In the genomic region with DNA sequence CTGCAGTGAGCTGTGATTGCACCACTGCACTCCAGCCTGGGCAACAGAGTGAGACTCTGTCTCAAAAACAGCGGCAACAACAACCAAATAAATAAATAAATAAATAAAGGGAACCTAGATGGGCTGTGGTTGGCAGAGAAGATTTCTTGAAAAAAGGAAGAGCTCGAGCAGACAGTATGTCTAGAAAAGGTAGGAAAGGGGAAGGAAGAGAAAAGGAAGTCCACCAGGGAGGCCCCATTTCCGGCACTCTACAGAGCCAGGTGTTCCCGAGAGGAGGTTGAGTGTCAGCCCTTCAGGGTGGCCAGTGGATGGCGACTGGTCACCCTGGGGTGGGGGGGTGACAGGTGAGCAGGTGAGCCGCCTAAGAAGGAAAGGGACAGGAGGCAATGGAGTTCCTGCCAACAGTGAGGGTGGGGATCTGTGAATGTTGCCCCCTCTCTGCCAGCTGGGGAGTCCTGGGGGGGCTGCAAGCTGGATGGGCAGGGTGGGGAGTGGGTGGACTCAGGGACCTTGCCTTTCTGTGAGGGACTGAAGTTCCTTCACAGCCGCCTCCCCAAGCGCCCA, we compare ENCODE assay signal across 26 cellular contexts. TPM values are rescaled to one million over a fixed set of nuclear protein-coding genes. Genes with fewer than 3 reads are reported as not detected.
DNase-seq lines count a peak whose midpoint lies in the region; ATAC-seq and TF ChIP-seq lines count a peak whose summit lies in the region.
"Had no signal": no experiment of that assay in that cellular context is flagged by ENCODE, and none has a peak within 500 bp of the region (broad histone marks: within the 10 kb centered on the region; RNA-seq: fewer than 3 reads in every experiment).

No MANE protein-coding gene starts in this region.

- H3K9ac ChIP-seq in mucosa of rectum (ENCODE audit: low read depth in 1 of 2, low read length in 2 of 2) (peak overlapping the region; percentile 34 to 71), SK-N-SH (no peak overlapping the region)

- no peak overlapping the region for H2AFZ ChIP-seq in SK-N-SH (ENCODE audit: low read depth)

- no peak for TF ChIP-seq RAD21 in SK-N-SH (IDR thresholded peaks at IDR 0.05; ENCODE audit: low read length)

- H3F3A ChIP-seq in SK-N-SH (replicated peaks; ENCODE audit: insufficient read depth) = peaks cover 3% of the 10 kb centered on the region

- no peak overlapping the region for H3K4me2 ChIP-seq in SK-N-SH

- peak overlapping the region; percentile 94 for H3K27ac ChIP-seq in mucosa of rectum (ENCODE audit: low read depth in 2 of 2, low read length in 2 of 2)
- H3K27ac ChIP-seq in SK-N-SH (ENCODE audit: low read depth in 2 of 2, low read length in 1 of 2) = no peak overlapping the region
- H3K27ac ChIP-seq: coronary artery, foreskin keratinocyte, thyroid gland, WERI-Rb-1 had no signal

- H3K27ac Mint-ChIP-seq in natural killer cell treated with Interleukin-12 subunit alpha and Interleukin-12 subunit beta and Interleukin-15 and Interleukin-18, amount 100 ng/mL, for 72 hours = no peak overlapping the region
- H3K27ac Mint-ChIP-seq in natural killer cell = no peak overlapping the region
- H3K27ac Mint-ChIP-seq: activated CD4-positive, alpha-beta T cell treated with anti-CD3 and anti-CD28 coated beads, Interleukin-2, amount 10 ng/mL, durations not matched to agents 7 days and 5 days; H9; nephron progenitor cell; progenitor cell of endocrine pancreas; stimulated activated naive CD8-positive, alpha-beta T cell treated with anti-CD3 and anti-CD28 coated beads, Interleukin-15, Interleukin-2, amounts not matched to agents 100 ng/mL and 50 ng/mL, for 24 hours had no signal

- H3K79me2 ChIP-seq in SK-N-SH (ENCODE audit: insufficient read depth) = no peaks in the 10 kb centered on the region

- ATAC-seq in natural killer cell treated with Interleukin-12 subunit alpha and Interleukin-12 subunit beta and Interleukin-15 and Interleukin-18, amount 100 ng/mL, for 72 hours = no peak
- ATAC-seq in natural killer cell = no peak
- ATAC-seq: esophagus mucosa, foreskin keratinocyte, sciatic nerve had no signal

- no peak for TF ChIP-seq EP300 in SK-N-SH (IDR thresholded peaks at IDR 0.05; ENCODE audit: borderline replicate concordance in 1 of 2, low read depth in 1 of 2, low read length in 1 of 2)

- no peaks in the 10 kb centered on the region for H3K9me3 ChIP-seq in mucosa of rectum (ENCODE audit: control insufficient read depth in 2 of 2, low read length in 2 of 2)
- no peaks in the 10 kb centered on the region for H3K9me3 ChIP-seq in SK-N-SH
- H3K9me3 ChIP-seq: thyroid gland had no signal

- H3K9me2 ChIP-seq in SK-N-SH = no peaks in the 10 kb centered on the region

- intact Hi-C loops in natural killer cell (cut with micrococcal nuclease) = no loop called here

- H3K27me3 ChIP-seq in mucosa of rectum (ENCODE audit: control insufficient read depth in 2 of 2, insufficient read depth in 2 of 2, low read length in 2 of 2) (no peaks in the 10 kb centered on the region), SK-N-SH (ENCODE audit: insufficient read depth) (no peaks in the 10 kb centered on the region)
- H3K27me3 ChIP-seq: thyroid gland had no signal

- H4K20me1 ChIP-seq in SK-N-SH (ENCODE audit: insufficient read depth) = no peaks in the 10 kb centered on the region

- H3K4me1 Mint-ChIP-seq in natural killer cell treated with Interleukin-12 subunit alpha and Interleukin-12 subunit beta and Interleukin-15 and Interleukin-18, amount 100 ng/mL, for 72 hours (ENCODE audit: low read depth in 2 of 2) = no peaks in the 10 kb centered on the region
- no peaks in the 10 kb centered on the region for H3K4me1 Mint-ChIP-seq in natural killer cell
- H3K4me1 Mint-ChIP-seq: activated CD4-positive, alpha-beta T cell treated with anti-CD3 and anti-CD28 coated beads, Interleukin-2, amount 10 ng/mL, durations not matched to agents 7 days and 5 days had no signal

- peaks cover 47 to 56% of the 10 kb centered on the region in 2 donors for H3K4me1 ChIP-seq in mucosa of rectum (ENCODE audit: control insufficient read depth in 2 of 2, insufficient read depth in 2 of 2, low read length in 2 of 2)
- H3K4me1 ChIP-seq in SK-N-SH (ENCODE audit: control insufficient read depth in 1 of 2, insufficient read depth in 2 of 2, low read depth in 1 of 2, low read length in 1 of 2) = no peaks in the 10 kb centered on the region
- H3K4me1 ChIP-seq: foreskin keratinocyte had no signal

- POLR2A ChIA-PET in SK-N-SH (lab: Yijun Ruan, JAX) = no interaction called here

- H3K36me3 ChIP-seq in mucosa of rectum (ENCODE audit: control insufficient read depth in 2 of 2, insufficient read depth in 2 of 2, low read length in 2 of 2) (no peaks in the 10 kb centered on the region), SK-N-SH (replicated peaks in 1 of 2; ENCODE audit: control insufficient read depth in 1 of 2, insufficient read depth in 2 of 2, low read length in 1 of 2) (no peaks in the 10 kb centered on the region)
- H3K36me3 ChIP-seq: thyroid gland, WERI-Rb-1 had no signal

- H3K27me3 Mint-ChIP-seq in natural killer cell treated with Interleukin-12 subunit alpha and Interleukin-12 subunit beta and Interleukin-15 and Interleukin-18, amount 100 ng/mL, for 72 hours = peaks cover 24 to 28% of the 10 kb centered on the region in 2 donors
- H3K27me3 Mint-ChIP-seq in natural killer cell (ENCODE audit: low read depth in 2 of 2) = peaks cover 0 to 5% of the 10 kb centered on the region in 2 donors
- H3K27me3 Mint-ChIP-seq: progenitor cell of endocrine pancreas; stimulated activated naive CD8-positive, alpha-beta T cell treated with anti-CD3 and anti-CD28 coated beads, Interleukin-15, Interleukin-2, amounts not matched to agents 100 ng/mL and 50 ng/mL, for 24 hours had no signal

- peak overlapping the region; percentile 19 to 63 for H3K4me3 ChIP-seq in mucosa of rectum (ENCODE audit: low read length in 2 of 2)
- no peak overlapping the region for H3K4me3 ChIP-seq in SK-N-SH (ENCODE audit: low read depth in 2 of 2, low read length in 1 of 2)
- H3K4me3 ChIP-seq: coronary artery, thyroid gland had no signal

- no peak overlapping the region for H3K4me3 Mint-ChIP-seq in natural killer cell treated with Interleukin-12 subunit alpha and Interleukin-12 subunit beta and Interleukin-15 and Interleukin-18, amount 100 ng/mL, for 72 hours
- no peak overlapping the region for H3K4me3 Mint-ChIP-seq in natural killer cell
- H3K4me3 Mint-ChIP-seq: activated CD4-positive, alpha-beta T cell treated with anti-CD3 and anti-CD28 coated beads, Interleukin-2, amount 10 ng/mL, durations not matched to agents 7 days and 5 days; H9; nephron progenitor cell; stimulated activated naive CD8-positive, alpha-beta T cell treated with anti-CD3 and anti-CD28 coated beads, Interleukin-15, Interleukin-2, amounts not matched to agents 100 ng/mL and 50 ng/mL, for 24 hours had no signal

- CTCF ChIA-PET in SK-N-SH (lab: Yijun Ruan, JAX) = no interaction called here

- DNase-seq in natural killer cell treated with Interleukin-12 subunit alpha and Interleukin-12 subunit beta and Interleukin-15 and Interleukin-18, amount 100 ng/mL, for 72 hours (ENCODE audit: low spot score) = peak; percentile 20
- no peak for DNase-seq in natural killer cell
- DNase-seq in SKM-1 treated with dmso at 0.1 percent for 144 hours (lab: John Stamatoyannopoulos, UW; ENCODE audit: unreplicated experiment) = peak; percentile 79
- DNase-seq in activated gamma-delta T cell treated with Interleukin-2 at 50 U/mL for 16 hours = no peak
- no peak for DNase-seq in NCI-H1930 (lab: John Stamatoyannopoulos, UW)
- no peak for DNase-seq in RKO (ENCODE audit: low spot score)
- no peak for DNase-seq in SK-N-SH
- DNase-seq: 8988T; activated CD4-positive, alpha-beta T cell treated with anti-CD3 and anti-CD28 coated beads, Interleukin-2, amount 10 ng/mL, durations not matched to agents 7 days and 5 days; activated naive CD4-positive, alpha-beta T cell treated with anti-CD3 and anti-CD28 coated beads, Interleukin-2, amount 50 U/mL, for 16 hours; amygdala; DMS79 treated with DMSO at 0.1 percent for 48 hours; foreskin keratinocyte; H9; IMR-90; NCI-H1417 treated with DMSO at 0.1 percent for 48 hours; nephron progenitor cell; T-helper 2 cell; thyroid gland; WERI-Rb-1 had no signal

- no peaks in the 10 kb centered on the region for H3K9me3 Mint-ChIP-seq in natural killer cell treated with Interleukin-12 subunit alpha and Interleukin-12 subunit beta and Interleukin-15 and Interleukin-18, amount 100 ng/mL, for 72 hours
- no peaks in the 10 kb centered on the region for H3K9me3 Mint-ChIP-seq in natural killer cell
- H3K9me3 Mint-ChIP-seq: activated CD4-positive, alpha-beta T cell treated with anti-CD3 and anti-CD28 coated beads, Interleukin-2, amount 10 ng/mL, durations not matched to agents 7 days and 5 days; H9; nephron progenitor cell; stimulated activated naive CD8-positive, alpha-beta T cell treated with anti-CD3 and anti-CD28 coated beads, Interleukin-15, Interleukin-2, amounts not matched to agents 100 ng/mL and 50 ng/mL, for 24 hours had no signal

- no peak for TF ChIP-seq CTCF in natural killer cell (IDR thresholded peaks at IDR 0.05)
- TF ChIP-seq CTCF in SK-N-SH (IDR thresholded peaks at IDR 0.05) = no peak

- WGBS in SK-N-SH (ENCODE audit: low lambda C conversion rate) = 93% methylated on average over 6 of the region's 8 CpGs

- H3K36me3 Mint-ChIP-seq in natural killer cell treated with Interleukin-12 subunit alpha and Interleukin-12 subunit beta and Interleukin-15 and Interleukin-18, amount 100 ng/mL, for 72 hours = no peaks in the 10 kb centered on the region
- H3K36me3 Mint-ChIP-seq in natural killer cell = no peaks in the 10 kb centered on the region

TF ChIP-seq in SK-N-SH, 30 proteins besides CTCF, POLR2A, EP300 and RAD21 (continues in another document):
- TF ChIP-seq YY1 (IDR thresholded peaks at IDR 0.05; ENCODE audit: low read depth) = no peak
- TF ChIP-seq, protein P1, sequence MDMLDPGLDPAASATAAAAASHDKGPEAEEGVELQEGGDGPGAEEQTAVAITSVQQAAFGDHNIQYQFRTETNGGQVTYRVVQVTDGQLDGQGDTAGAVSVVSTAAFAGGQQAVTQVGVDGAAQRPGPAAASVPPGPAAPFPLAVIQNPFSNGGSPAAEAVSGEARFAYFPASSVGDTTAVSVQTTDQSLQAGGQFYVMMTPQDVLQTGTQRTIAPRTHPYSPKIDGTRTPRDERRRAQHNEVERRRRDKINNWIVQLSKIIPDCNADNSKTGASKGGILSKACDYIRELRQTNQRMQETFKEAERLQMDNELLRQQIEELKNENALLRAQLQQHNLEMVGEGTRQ (IDR thresholded peaks at IDR 0.05; ENCODE audit: borderline replicate concordance, low read depth, low read length) = no peak
- TF ChIP-seq TCF12 (IDR thresholded peaks at IDR 0.05) = no peak
- no peak for TF ChIP-seq FOXJ3 (CRISPR knock-in tag; IDR thresholded peaks at IDR 0.05)
- no peak for TF ChIP-seq TEAD4 (IDR thresholded peaks at IDR 0.05; ENCODE audit: borderline replicate concordance, insufficient read depth)
- TF ChIP-seq EZH2phosphoT487 (IDR thresholded peaks at IDR 0.05; ENCODE audit: borderline replicate concordance, low read depth) = no peak

RNA-seq across cellular contexts. Expression of gene PAQR5, which starts 14.8 kb away (rescaled TPM):
- total RNA-seq in natural killer cell treated with Interleukin-12 subunit alpha and Interleukin-12 subunit beta and Interleukin-15 and Interleukin-18, amount 100 ng/mL, for 72 hours = not detected
- 1 to 10 TPM in 1 of 3 donors, under 1 TPM in 2; 0.40 to 1.1 (median 0.59) TPM for total RNA-seq in natural killer cell
- polyA plus RNA-seq in SK-N-SH (2012; rRNA removed) = 3.9 and 4.3 TPM in 2 replicates
- polyA plus RNA-seq in SK-N-SH (2012; cell fraction: cytosol; rRNA removed) = 2.5 and 4.6 TPM in 2 replicates
- polyA plus RNA-seq in SK-N-SH (2012; cell fraction: nucleus; rRNA removed) = 2.5 and 3.8 TPM in 2 replicates
- total RNA-seq: activated CD4-positive, alpha-beta T cell treated with anti-CD3 and anti-CD28 coated beads, Interleukin-2, amount 10 ng/mL, durations not matched to agents 7 days and 5 days had no signal
- polyA plus RNA-seq: foreskin keratinocyte had no signal

Comparison
In these comparisons a context has a peak if more than half of its experiments do, and no peak if none do; other contexts are left out.
1. DNase-seq: peak in natural killer cell treated with Interleukin-12 subunit alpha and Interleukin-12 subunit beta and Interleukin-15 and Interleukin-18, amount 100 ng/mL, for 72 hours (single experiment) and SKM-1 treated with dmso at 0.1 percent for 144 hours (single experiment); none in natural killer cell (single experiment), activated gamma-delta T cell treated with Interleukin-2 at 50 U/mL for 16 hours (single experiment), NCI-H1930 (0 of 2), RKO (single experiment) and SK-N-SH (single experiment).
2. H3K27ac ChIP-seq: peak in mucosa of rectum (2 of 2); none in SK-N-SH (0 of 2).
3. H3K4me3 ChIP-seq: peak in mucosa of rectum (2 of 2); none in SK-N-SH (0 of 2).